Comparison of ENCODE assay signal across 8 cellular contexts in genomic region chr12:104064842-104065441, GRCh38. TPM values are rescaled to one million over a fixed set of nuclear protein-coding genes. Genes with fewer than 3 reads are reported as not detected.
DNase-seq lines count a peak whose midpoint lies in the region; ATAC-seq and TF ChIP-seq lines count a peak whose summit lies in the region.

No MANE protein-coding gene starts in this region.

- peaks cover 13% of the 10 kb centered on the region for H3K36me3 ChIP-seq in neutrophil

- no peaks in the 10 kb centered on the region for H3K9me3 ChIP-seq in neutrophil

- TF ChIP-seq CTCF in WI38 (IDR thresholded peaks at IDR 0.05; ENCODE audit: low read depth, low read length) (no peak), fibroblast of villous mesenchyme (IDR thresholded peaks at IDR 0.05; ENCODE audit: insufficient read depth, low read depth, low read length) (no peak), neutrophil (IDR thresholded peaks at IDR 0.05) (no peak)

- ATAC-seq in HG02852 (IDR thresholded peaks at IDR 0.05; ENCODE audit: unreplicated experiment) (peak; percentile 10), HG03469 (IDR thresholded peaks at IDR 0.05; ENCODE audit: unreplicated experiment) (no peak)

- H3K27ac ChIP-seq in neutrophil = peak overlapping the region; percentile 74

- DNase-seq in NCI-H146 (lab: John Stamatoyannopoulos, UW) (peak; percentile 21), NCI-H146 treated with DMSO at 0.1 percent for 48 hours (lab: John Stamatoyannopoulos, UW; ENCODE audit: unreplicated experiment) (no peak), fibroblast of villous mesenchyme (ENCODE audit: low read depth) (no peak), GOT3 (lab: John Stamatoyannopoulos, UW) (no peak)

- H3K27me3 ChIP-seq in neutrophil = peaks cover 23% of the 10 kb centered on the region

- peak overlapping the region; percentile 98 for H3K4me3 ChIP-seq in WI38 (ENCODE audit: low read depth, low read length)
- peak overlapping the region; percentile 94 for H3K4me3 ChIP-seq in fibroblast of villous mesenchyme (ENCODE audit: low read depth, low read length)
- H3K4me3 ChIP-seq in neutrophil (ENCODE audit: low read depth in 1 of 2, low read length in 1 of 2) = peak overlapping the region; percentile 88 to 95

- peaks cover 15 to 21% of the 10 kb centered on the region in 2 experiments for H3K4me1 ChIP-seq in neutrophil (ENCODE audit: control insufficient read depth in 1 of 2, insufficient read depth in 1 of 2, low read depth in 1 of 2, low read length in 1 of 2)

RNA-seq across cellular contexts. Expression of gene HCFC2, which starts 0.6 kb away (rescaled TPM):
- 16.1 and 38.0 TPM in 2 replicates for total RNA-seq in fibroblast of villous mesenchyme

RNA-seq across cellular contexts. Expression of gene GLT8D2, which starts 15.0 kb away (rescaled TPM):
- total RNA-seq in fibroblast of villous mesenchyme = 51.4 and 55.1 TPM in 2 replicates
